Comparison of ENCODE assay signal across 20 cellular contexts in the genomic region with DNA sequence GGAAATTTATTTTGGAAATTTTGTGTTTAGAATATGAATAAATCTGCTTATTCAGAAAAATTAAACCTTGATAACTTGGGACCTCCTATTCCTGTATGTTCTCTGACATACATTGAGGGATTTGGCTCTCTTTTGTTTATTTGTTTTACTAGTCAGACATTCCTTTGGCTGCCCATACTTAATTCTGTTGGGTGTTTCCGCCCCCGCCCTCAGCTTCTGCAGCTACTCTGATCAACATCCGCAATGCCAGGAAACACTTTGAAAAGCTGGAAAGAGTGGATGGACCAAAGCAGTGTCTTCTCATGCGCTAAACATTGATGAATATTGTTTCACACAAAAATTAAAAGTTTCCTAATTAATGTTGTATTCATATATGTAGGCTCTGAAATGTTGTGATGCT.
"Had no signal": no experiment of that assay in that cellular context is flagged by ENCODE, and none has a peak within 500 bp of the region (broad histone marks: within the 10 kb centered on the region; RNA-seq: fewer than 3 reads in every experiment).

No MANE protein-coding gene starts in this region.

- H3K27ac Mint-ChIP-seq: activated CD4-positive, alpha-beta memory T cell treated with anti-CD3 and anti-CD28 coated beads, Interleukin-2, amount 10 ng/mL, durations not matched to agents 7 days and 5 days; activated naive CD8-positive, alpha-beta T cell treated with anti-CD3 and anti-CD28 coated beads for 36 hours; activated T-cell treated with anti-CD3 and anti-CD28 coated beads, Interleukin-2, amount 50 U/mL, for 72 hours; mesothelial cell of epicardium; stimulated activated effector memory CD8-positive, alpha-beta T cell treated with anti-CD3 and anti-CD28 coated beads, Interleukin-12 subunit alpha, Interleukin-12 subunit beta, amount 100 ng/mL, for 72 hours; T-helper 2 cell treated with Interferon-gamma antibody and Interleukin-4, amounts not matched to agents 5 μg/mL and 100 μg/mL, for 36 hours had no signal

- H3K27me3 ChIP-seq: pancreas, tibial artery, vagina had no signal

- H3K4me3 Mint-ChIP-seq: activated CD4-positive, alpha-beta memory T cell treated with anti-CD3 and anti-CD28 coated beads, Interleukin-2, amount 10 ng/mL, durations not matched to agents 7 days and 5 days; activated naive CD8-positive, alpha-beta T cell treated with anti-CD3 and anti-CD28 coated beads for 36 hours; activated T-cell treated with anti-CD3 and anti-CD28 coated beads, Interleukin-2, amount 50 U/mL, for 72 hours; mesothelial cell of epicardium; neural crest cell; stimulated activated effector memory CD8-positive, alpha-beta T cell treated with anti-CD3 and anti-CD28 coated beads, Interleukin-12 subunit alpha, Interleukin-12 subunit beta, amount 100 ng/mL, for 72 hours; T-helper 2 cell treated with Interferon-gamma antibody and Interleukin-4, amounts not matched to agents 5 μg/mL and 100 μg/mL, for 36 hours had no signal

- H3K4me3 ChIP-seq: coronary artery, gastrocnemius medialis, pancreas, skin epidermis, tibial artery, vagina had no signal

- H3K27ac ChIP-seq: coronary artery, gastrocnemius medialis, pancreas, skin epidermis, tibial artery, vagina had no signal

- H3K4me1 Mint-ChIP-seq: mesothelial cell of epicardium; neural crest cell; stimulated activated effector memory CD8-positive, alpha-beta T cell treated with anti-CD3 and anti-CD28 coated beads, Interleukin-12 subunit alpha, Interleukin-12 subunit beta, amount 100 ng/mL, for 72 hours had no signal

- DNase-seq: activated CD4-positive, alpha-beta memory T cell treated with anti-CD3 and anti-CD28 coated beads, Interleukin-2, amount 10 ng/mL, durations not matched to agents 7 days and 5 days; activated gamma-delta T cell treated with Interleukin-2 at 50 U/mL for 16 hours; activated naive CD8-positive, alpha-beta T cell treated with anti-CD3 and anti-CD28 coated beads for 36 hours; activated T-cell treated with anti-CD3 and anti-CD28 coated beads, Interleukin-2, amount 50 U/mL, for 72 hours; aorta; caudate nucleus; effector memory CD4-positive, alpha-beta T cell; gastrocnemius medialis; kidney; left ventricle myocardium superior; pancreas; SW 1271; tibial artery had no signal

- H3K9me3 Mint-ChIP-seq: activated CD4-positive, alpha-beta memory T cell treated with anti-CD3 and anti-CD28 coated beads, Interleukin-2, amount 10 ng/mL, durations not matched to agents 7 days and 5 days; neural crest cell; stimulated activated effector memory CD8-positive, alpha-beta T cell treated with anti-CD3 and anti-CD28 coated beads, Interleukin-12 subunit alpha, Interleukin-12 subunit beta, amount 100 ng/mL, for 72 hours; T-helper 2 cell treated with Interferon-gamma antibody and Interleukin-4, amounts not matched to agents 5 μg/mL and 100 μg/mL, for 36 hours had no signal

- H3K4me1 ChIP-seq: gastrocnemius medialis, pancreas, tibial artery, vagina had no signal

- H3K9me3 ChIP-seq: gastrocnemius medialis, pancreas, tibial artery, vagina had no signal

- H3K27me3 Mint-ChIP-seq: activated CD4-positive, alpha-beta memory T cell treated with anti-CD3 and anti-CD28 coated beads, Interleukin-2, amount 10 ng/mL, durations not matched to agents 7 days and 5 days; activated naive CD8-positive, alpha-beta T cell treated with anti-CD3 and anti-CD28 coated beads for 36 hours had no signal

- H3K36me3 ChIP-seq: pancreas, vagina had no signal
